ENCODE assay signal across 8 cellular contexts in the genomic region with DNA sequence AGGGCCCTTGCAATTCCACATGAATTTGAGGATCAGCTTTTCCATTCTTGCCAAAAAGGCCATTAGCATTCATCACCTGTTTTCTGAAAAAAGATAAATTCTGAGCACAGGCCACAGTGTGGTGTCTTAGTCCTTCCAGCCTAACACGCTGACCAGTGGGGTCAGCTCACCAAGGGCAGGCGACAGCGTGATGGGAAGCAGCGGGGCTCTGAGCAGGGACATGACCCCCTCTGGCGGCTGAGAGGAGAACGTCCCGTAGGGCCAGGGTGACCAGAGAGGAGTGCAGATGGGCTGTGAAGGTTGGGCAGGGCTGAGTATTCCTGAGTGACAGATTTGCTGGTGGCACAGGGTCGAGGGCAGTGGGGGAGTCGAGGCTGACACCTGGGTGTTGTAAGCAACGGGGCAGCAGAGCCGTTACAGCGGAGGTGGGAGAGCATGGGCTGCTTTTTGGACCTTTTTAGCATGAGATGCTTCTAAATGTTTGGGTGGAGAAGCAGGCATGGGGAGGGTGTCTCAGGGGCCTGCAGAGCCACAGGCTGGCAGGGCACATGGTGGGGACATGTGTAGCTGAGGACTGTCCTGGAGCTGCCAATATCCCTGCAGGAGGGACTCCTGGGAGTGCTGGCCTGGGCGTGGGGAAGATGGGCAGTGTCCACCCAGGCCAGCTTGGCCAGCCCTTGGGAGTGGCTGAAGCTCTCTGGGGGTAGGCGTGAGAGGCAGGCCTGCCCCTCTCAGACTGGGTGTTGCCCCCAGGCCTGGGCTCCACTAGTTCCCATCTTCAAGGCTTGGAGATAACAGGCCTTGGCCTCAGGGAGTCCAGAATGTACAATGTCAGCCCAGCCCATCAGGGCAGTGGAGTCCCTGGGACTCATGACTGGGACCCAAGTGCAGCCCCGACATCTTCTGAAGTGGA. TPM values are rescaled to one million over a fixed set of nuclear protein-coding genes. Genes with fewer than 3 reads are reported as not detected.
DNase-seq lines count a peak whose midpoint lies in the region; ATAC-seq and TF ChIP-seq lines count a peak whose summit lies in the region.

No MANE protein-coding gene starts in this region.

- TF ChIP-seq CTCF in AG09309 (IDR thresholded peaks at IDR 0.05; ENCODE audit: control insufficient read depth, insufficient read depth, low read depth, low read length, missing control alignments): peak; percentile 96

- DNase-seq in AG09309 (ENCODE audit: low read depth) (peak; percentile 33), H7 (peak; percentile 94), NCI-H774 (lab: John Stamatoyannopoulos, UW) (peak; percentile 8), ecto neural progenitor cell (ENCODE audit: low spot score) (peak; percentile 88), lung microvascular endothelial cell (ENCODE audit: low read depth in 2 of 2) (peak; percentile 86 to 91)
- DNase-seq in activated CD4-positive, alpha-beta T cell treated with anti-CD3 and anti-CD28 coated beads, Interleukin-2, amount 50 U/mL, for 48 hours: peak; percentile 76 to 82
- peak; percentile 50 for DNase-seq in stimulated activated CD8-positive, alpha-beta memory T cell treated with anti-CD3 and anti-CD28 coated beads, Interleukin-12 subunit alpha, Interleukin-12 subunit beta, amount 100 ng/mL, for 1 hour (ENCODE audit: low read depth)

- ATAC-seq in HG03342 (IDR thresholded peaks at IDR 0.05; ENCODE audit: unreplicated experiment): no peak

- no peaks in the 10 kb centered on the region for H3K36me3 ChIP-seq in H7 (replicated peaks; ENCODE audit: control insufficient read depth, insufficient read depth, low read length)

- H3K4me3 ChIP-seq in AG09309 (ENCODE audit: control insufficient read depth, low read depth, low read length) (no peak overlapping the region), H7 (ENCODE audit: insufficient read depth, low read depth, low read length) (no peak overlapping the region)

- H3K27me3 ChIP-seq in H7 (ENCODE audit: control insufficient read depth, insufficient read depth, low read length): peaks cover 4% of the 10 kb centered on the region; the same call in 1 of the 2 replicates

RNA-seq across cellular contexts. Expression of gene CALML6, which starts 8.6 kb away (rescaled TPM):
- total RNA-seq in H7 (2014; rRNA removed; shearing (Covaris generic)): 1.6 and 3.7 TPM in 2 replicates
- not detected in 2 replicates for total RNA-seq in lung microvascular endothelial cell

RNA-seq across cellular contexts. Expression of gene TMEM52, which starts 12.6 kb away (rescaled TPM):
- total RNA-seq in H7 (2014; rRNA removed; shearing (Covaris generic)): 24.1 and 29.4 TPM in 2 replicates
- total RNA-seq in lung microvascular endothelial cell: under 0.01 and 0.20 TPM in 2 replicates

RNA-seq across cellular contexts. Expression of gene GNB1, which starts 15.6 kb away (rescaled TPM):
- 135 and 159 TPM in 2 replicates for total RNA-seq in H7 (2014; rRNA removed; shearing (Covaris generic))
- total RNA-seq in lung microvascular endothelial cell: 72.4 and 93.5 TPM in 2 replicates

Comparison
In these comparisons a context has a peak if more than half of its experiments do, and no peak if none do; other contexts are left out.
1. DNase-seq: peak in every context shown above with its lines; median percentile 94 in H7; 88 in lung microvascular endothelial cell; 88 in ecto neural progenitor cell; 79 in activated CD4-positive, alpha-beta T cell treated with anti-CD3 and anti-CD28 coated beads, Interleukin-2, amount 50 U/mL, for 48 hours; 50 in stimulated activated CD8-positive, alpha-beta memory T cell treated with anti-CD3 and anti-CD28 coated beads, Interleukin-12 subunit alpha, Interleukin-12 subunit beta, amount 100 ng/mL, for 1 hour; 33 in AG09309; 8 in NCI-H774.
2. RNA of gene TMEM52, which starts 12.6 kb away (total RNA-seq): 24.1 to 29.4 TPM in H7; under 0.01 to 0.20 TPM in lung microvascular endothelial cell; every median in the first group is over 10 times any median in the second.